ENCODE assay signal across 9 cellular contexts in genomic region chr3:177193706-177194268, GRCh38. TPM values are rescaled to one million over a fixed set of nuclear protein-coding genes. Genes with fewer than 3 reads are reported as not detected.
A peak's percentile ranks its signal among the peaks of the same experiment; 100 is the strongest.
DNase-seq lines count a peak whose midpoint lies in the region; ATAC-seq and TF ChIP-seq lines count a peak whose summit lies in the region.
"Had no signal": no experiment of that assay in that cellular context is flagged by ENCODE, and none has a peak within 500 bp of the region (broad histone marks: within the 10 kb centered on the region; RNA-seq: fewer than 3 reads in every experiment).

No MANE protein-coding gene starts in this region.

- no peak for TF ChIP-seq CTCF in GM12875 (IDR thresholded peaks at IDR 0.05; ENCODE audit: borderline replicate concordance, insufficient read depth, low read depth, low read length)

- H3K4me1 Mint-ChIP-seq in effector memory CD8-positive, alpha-beta T cell (ENCODE audit: low read depth in 2 of 2): peaks cover 49 to 55% of the 10 kb centered on the region in 2 donors

- H3K36me3 Mint-ChIP-seq in effector memory CD8-positive, alpha-beta T cell (ENCODE audit: insufficient read depth): peaks cover 31% of the 10 kb centered on the region

- DNase-seq in NCI-H2107 treated with DMSO at 0.1 percent for 48 hours (lab: John Stamatoyannopoulos, UW; ENCODE audit: unreplicated experiment) (peak; percentile 93), putamen (ENCODE audit: low spot score) (peak; percentile 15), hepatic stellate cell (ENCODE audit: low spot score) (no peak), dermis blood vessel endothelial cell (no peak), T1000 (lab: John Stamatoyannopoulos, UW) (no peak)
- no peak for DNase-seq in effector memory CD8-positive, alpha-beta T cell
- DNase-seq: small intestine had no signal

- H3K27ac Mint-ChIP-seq in effector memory CD8-positive, alpha-beta T cell: peak overlapping the region; percentile 76 to 77

- H3K4me3 Mint-ChIP-seq in effector memory CD8-positive, alpha-beta T cell: peak overlapping the region; percentile 93 to 95

- H3K9me3 Mint-ChIP-seq in effector memory CD8-positive, alpha-beta T cell: no peaks in the 10 kb centered on the region

- no peaks in the 10 kb centered on the region for H3K27me3 Mint-ChIP-seq in effector memory CD8-positive, alpha-beta T cell

- ATAC-seq in effector memory CD8-positive, alpha-beta T cell (replicated peaks): no peak
- ATAC-seq in HG02852 (IDR thresholded peaks at IDR 0.05; ENCODE audit: unreplicated experiment): no peak

- peak overlapping the region; percentile 18 for H3K4me3 ChIP-seq in GM12875 (ENCODE audit: low read depth, low read length)

RNA-seq across cellular contexts. Expression of gene TBL1XR1, which starts 3.5 kb away (rescaled TPM):
- total RNA-seq in dermis blood vessel endothelial cell: 117 and 144 TPM in 2 replicates

Comparison
In these comparisons a context has a peak if more than half of its experiments do, and no peak if none do; other contexts are left out.
1. DNase-seq: peak in NCI-H2107 treated with DMSO at 0.1 percent for 48 hours (single experiment) and putamen (single experiment); none in effector memory CD8-positive, alpha-beta T cell (0 of 3), hepatic stellate cell (single experiment), dermis blood vessel endothelial cell (single experiment) and T1000 (single experiment).